ENCODE assay signal across 8 cellular contexts in the genomic region with DNA sequence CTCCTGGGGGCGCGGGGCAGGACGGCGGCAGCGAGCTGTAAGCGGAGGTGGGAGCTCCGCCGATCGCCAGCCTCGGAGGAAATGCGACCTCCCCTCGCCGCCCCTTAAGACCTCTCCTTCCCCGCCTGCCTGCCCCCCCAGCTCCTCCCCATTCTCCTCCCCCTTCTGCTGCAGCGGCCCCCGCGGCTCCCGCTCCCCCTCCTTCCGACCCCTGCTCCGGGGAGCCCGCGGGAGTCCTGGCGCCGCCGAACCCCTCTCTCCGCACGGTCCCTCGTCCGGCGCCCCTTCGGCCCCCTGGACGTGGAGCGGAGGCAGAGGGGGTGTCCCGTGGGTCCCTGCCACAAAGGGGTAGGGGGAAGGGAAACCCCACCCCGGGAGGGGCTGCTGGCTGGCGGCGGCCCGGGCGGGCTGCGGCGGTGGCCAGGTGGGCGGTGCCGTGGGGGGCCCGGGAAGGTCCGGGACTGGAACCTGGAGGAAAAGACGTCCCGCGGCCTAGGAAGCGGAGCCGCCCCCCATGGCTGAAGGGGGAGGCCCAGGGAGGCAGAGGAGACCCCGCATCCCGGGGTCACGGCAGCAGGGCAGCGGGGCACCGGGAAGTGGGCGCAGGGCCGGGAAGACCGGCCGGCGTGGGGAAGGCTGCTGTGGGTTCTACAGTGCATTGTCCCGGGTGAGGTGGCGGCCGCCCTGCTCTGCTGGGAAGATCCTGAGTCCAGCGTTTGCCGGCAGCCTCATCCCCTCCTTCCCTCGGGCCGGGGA. TPM values are rescaled to one million over a fixed set of nuclear protein-coding genes. Genes with fewer than 3 reads are reported as not detected.
DNase-seq lines count a peak whose midpoint lies in the region; ATAC-seq, FAIRE-seq and TF ChIP-seq lines count a peak whose summit lies in the region.

A gene with protein sequence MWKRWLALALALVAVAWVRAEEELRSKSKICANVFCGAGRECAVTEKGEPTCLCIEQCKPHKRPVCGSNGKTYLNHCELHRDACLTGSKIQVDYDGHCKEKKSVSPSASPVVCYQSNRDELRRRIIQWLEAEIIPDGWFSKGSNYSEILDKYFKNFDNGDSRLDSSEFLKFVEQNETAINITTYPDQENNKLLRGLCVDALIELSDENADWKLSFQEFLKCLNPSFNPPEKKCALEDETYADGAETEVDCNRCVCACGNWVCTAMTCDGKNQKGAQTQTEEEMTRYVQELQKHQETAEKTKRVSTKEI (minus strand): TSS at position 79 of the 756 bp plus-strand sequence. CDS start 246 bp downstream, outside the sequence.

- no peak for TF ChIP-seq CTCF in tibial nerve (IDR thresholded peaks at IDR 0.05)

- H3K36me3 ChIP-seq in SJSA1 (peaks cover 87% of the 10 kb centered on the region), mesodermal cell (ENCODE audit: control insufficient read depth, insufficient read depth, low read length) (peaks cover 23% of the 10 kb centered on the region), tibial nerve (no peaks in the 10 kb centered on the region)

- H3K9me3 ChIP-seq in SJSA1 (replicated peaks) (no peaks in the 10 kb centered on the region), mesodermal cell (ENCODE audit: control insufficient read depth, low read length) (no peaks in the 10 kb centered on the region), tibial nerve (peaks cover 0 to 4% (median 0%) of the 10 kb centered on the region in 4 donors)

- TF ChIP-seq EP300 in tibial nerve (IDR thresholded peaks at IDR 0.05), result peak in 1 of 2 donors; percentile 73

- no peak for TF ChIP-seq POLR2A in GM12892 (IDR thresholded peaks at IDR 0.05; ENCODE audit: low read depth, low read length)
- TF ChIP-seq POLR2A in tibial nerve (IDR thresholded peaks at IDR 0.05), result peak; percentile 23 to 58
- TF ChIP-seq POLR2A in erythroblast (IDR thresholded peaks at IDR 0.05; ENCODE audit: low read length), result no peak

- peak; percentile 9 for DNase-seq in GM12892 (ENCODE audit: insufficient read length)
- peak; percentile 74 to 86 for DNase-seq in SJSA1 (ENCODE audit: low read depth in 1 of 2, low spot score in 2 of 2)
- no peak for DNase-seq in epithelial cell of prostate (ENCODE audit: low read depth, low spot score)
- DNase-seq in tibial nerve (ENCODE audit: low spot score in 2 of 2), result peak in 1 of 2 donors; percentile 60
- no peak for DNase-seq in erythroblast (lab: John Stamatoyannopoulos, UW)
- DNase-seq in stimulated activated CD4-positive, alpha-beta T cell treated with anti-CD3 and anti-CD28 coated beads, Interleukin-2, amount 100 ng/mL, for 48 hours, result no peak

- H3K4me1 ChIP-seq in SJSA1 (replicated peaks) (peaks cover 38% of the 10 kb centered on the region), mesodermal cell (ENCODE audit: control insufficient read depth, insufficient read depth, low read length, poor library complexity, severe bottlenecking) (peaks cover 29% of the 10 kb centered on the region), tibial nerve (peaks cover 0 to 44% (median 14%) of the 10 kb centered on the region in 4 donors)

- WGBS in mesodermal cell (ENCODE audit: insufficient coverage in 2 of 2), 2 experiments, result 1 to 2% methylated on average over 26 to 36 of the region's 67 CpGs
- WGBS in tibial nerve, 2 donors, result 4 to 5% methylated on average over 38 to 43 of the region's 67 CpGs

- H3K4me3 ChIP-seq in SJSA1 (peak within 1 kb of the TSS; percentile 93), mesodermal cell (ENCODE audit: extremely low read depth, insufficient read depth, low read length, poor library complexity, severe bottlenecking) (peak within 1 kb of the TSS; percentile 84), tibial nerve (peak within 1 kb of the TSS; percentile 59 to 91 (median 76))

- FAIRE-seq in GM12892 (lab: Jason Lieb, UNC), result no peak

- H3K27me3 ChIP-seq in SJSA1 (replicated peaks) (no peaks in the 10 kb centered on the region), tibial nerve (no peaks in the 10 kb centered on the region)

- no peak for ATAC-seq in HG03097 (IDR thresholded peaks at IDR 0.05; ENCODE audit: low FRiP score, unreplicated experiment)

- H3K27ac ChIP-seq in SJSA1 (peak within 1 kb of the TSS; percentile 98), epithelial cell of prostate (peak within 1 kb of the TSS; percentile 69), mesodermal cell (ENCODE audit: low read depth, low read length, severe bottlenecking) (peak within 1 kb of the TSS; percentile 69), tibial nerve (peak within 1 kb of the TSS; percentile 80 to 98 (median 92))

RNA-seq across cellular contexts. Expression of the gene that starts here (rescaled TPM):
- not detected for polyA plus RNA-seq in GM12892 (2012; ENCODE audit: missing spikeins)
- total RNA-seq in SJSA1 (2014; rRNA removed; shearing (Covaris generic)), result 1,346 and 1,532 TPM in 2 replicates
- 649 TPM for polyA plus RNA-seq in mesodermal cell (2013, experiment 1 of 2)
- polyA plus RNA-seq in mesodermal cell (2013, experiment 2 of 2), result 512 TPM
- total RNA-seq in tibial nerve, result 100 to 1,000 TPM; 389 to 942 (median 486) TPM

Comparison
In these comparisons a context has a peak if more than half of its experiments do, and no peak if none do; other contexts are left out.
1. DNase-seq: peak in GM12892 (single experiment) and SJSA1 (2 of 2); none in epithelial cell of prostate (single experiment), erythroblast (0 of 2) and stimulated activated CD4-positive, alpha-beta T cell treated with anti-CD3 and anti-CD28 coated beads, Interleukin-2, amount 100 ng/mL, for 48 hours (0 of 2).
2. POLR2A ChIP-seq: peak in tibial nerve (2 of 2); none in GM12892 (single experiment) and erythroblast (single experiment).
3. Peak in every context shown above with its lines, with median percentiles within 50 percentile points of each other: H3K27ac ChIP-seq and H3K4me3 ChIP-seq.